Comparison of ENCODE assay signal across 40 cellular contexts in genomic region chr6:73779943-73780342, GRCh38.
"Had no signal": no experiment of that assay in that cellular context is flagged by ENCODE, and none has a peak within 500 bp of the region (broad histone marks: within the 10 kb centered on the region; RNA-seq: fewer than 3 reads in every experiment).

No MANE protein-coding gene starts in this region.

- H3K36me3 ChIP-seq: adrenal gland, brain microvascular endothelial cell, breast epithelium, cardiac muscle cell had no signal

- H3K9me3 Mint-ChIP-seq: activated naive CD4-positive, alpha-beta T cell treated with anti-CD3 and anti-CD28 coated beads for 36 hours; activated naive CD4-positive, alpha-beta T cell treated with anti-CD3 and anti-CD28 coated beads, Interleukin-2, amount 10 ng/mL, durations not matched to agents 7 days and 5 days; activated naive CD4-positive, alpha-beta T cell treated with anti-CD3 and anti-CD28 coated beads, Interleukin-2, amount 50 U/mL, for 24 hours; activated naive CD4-positive, alpha-beta T cell treated with anti-CD3 and anti-CD28 coated beads, Interleukin-2, amount 50 U/mL, for 72 hours; activated naive CD8-positive, alpha-beta T cell treated with anti-CD3 and anti-CD28 coated beads for 36 hours; activated naive CD8-positive, alpha-beta T cell treated with anti-CD3 and anti-CD28 coated beads, Interleukin-2, amount 10 ng/mL, durations not matched to agents 7 days and 5 days; activated naive CD8-positive, alpha-beta T cell treated with anti-CD3 and anti-CD28 coated beads, Interleukin-2, amount 50 U/mL, for 24 hours; activated T-cell treated with anti-CD3 and anti-CD28 coated beads, Interleukin-2, amount 50 U/mL, for 24 hours; activated T-cell treated with anti-CD3 and anti-CD28 coated beads, Interleukin-2, amount 50 U/mL, for 4 hours; activated T-cell treated with anti-CD3 and anti-CD28 coated beads, Interleukin-2, amount 50 U/mL, for 72 hours; activated T-helper 1 cell treated with anti-CD3 and anti-CD28 coated beads, Interleukin-12 subunit alpha, Interleukin-12 subunit beta, Interleukin-2, Interleukin-4 antibody, amounts not matched to agents 30 ng/mL and 10 ng/mL and 1 ng/mL, durations not matched to agents 14 hours and 24 hours and 36 hours; activated T-helper 17 cell treated with anti-CD3 and anti-CD28 coated beads, Interleukin-2, amount 50 U/mL, for 72 hours; activated T-helper 2 cell treated with anti-CD3 and anti-CD28 coated beads, Interferon-gamma antibody, Interleukin-2, Interleukin-4, amounts not matched to agents 10 μg/mL and 5 μg/mL and 100 μg/mL, durations not matched to agents 14 hours and 24 hours and 36 hours; central memory CD8-positive, alpha-beta T cell had no signal

- H3K9me3 ChIP-seq: adrenal gland, ascending aorta, body of pancreas, breast epithelium had no signal

- H3K36me3 Mint-ChIP-seq: activated naive CD4-positive, alpha-beta T cell treated with anti-CD3 and anti-CD28 coated beads, Interleukin-2, amount 50 U/mL, for 24 hours; activated naive CD8-positive, alpha-beta T cell; activated naive CD8-positive, alpha-beta T cell treated with anti-CD3 and anti-CD28 coated beads for 36 hours; activated naive CD8-positive, alpha-beta T cell treated with anti-CD3 and anti-CD28 coated beads, Interleukin-2, amount 10 ng/mL, durations not matched to agents 7 days and 5 days; brain had no signal

- DNase-seq: activated effector memory CD4-positive, alpha-beta T cell treated with anti-CD3 and anti-CD28 coated beads, Interleukin-2, amount 50 U/mL, for 16 hours; activated effector memory CD4-positive, alpha-beta T cell treated with Interleukin-2 at 50 U/mL for 16 hours; activated gamma-delta T cell; activated gamma-delta T cell treated with Interleukin-2 at 50 U/mL for 16 hours; activated naive CD4-positive, alpha-beta T cell; activated naive CD4-positive, alpha-beta T cell treated with anti-CD3 and anti-CD28 coated beads for 36 hours; activated naive CD4-positive, alpha-beta T cell treated with anti-CD3 and anti-CD28 coated beads, Interleukin-2, amount 10 ng/mL, durations not matched to agents 7 days and 5 days; activated naive CD4-positive, alpha-beta T cell treated with anti-CD3 and anti-CD28 coated beads, Interleukin-2, amount 50 U/mL, for 16 hours; activated naive CD4-positive, alpha-beta T cell treated with Interleukin-2 at 50 U/mL for 16 hours; activated naive CD8-positive, alpha-beta T cell treated with anti-CD3 and anti-CD28 coated beads for 36 hours; activated naive CD8-positive, alpha-beta T cell treated with anti-CD3 and anti-CD28 coated beads, Interleukin-2, amount 10 ng/mL, durations not matched to agents 7 days and 5 days; activated naive CD8-positive, alpha-beta T cell treated with anti-CD3 and anti-CD28 coated beads, Interleukin-2, amount 50 U/mL, for 24 hours; activated T-cell treated with anti-CD3 and anti-CD28 coated beads for 4 hours; activated T-cell treated with anti-CD3 and anti-CD28 coated beads, Interleukin-2, amount 50 U/mL, for 1 hour; activated T-cell treated with anti-CD3 and anti-CD28 coated beads, Interleukin-2, amount 50 U/mL, for 24 hours; activated T-cell treated with anti-CD3 and anti-CD28 coated beads, Interleukin-2, amount 50 U/mL, for 4 hours; activated T-cell treated with anti-CD3 and anti-CD28 coated beads, Interleukin-2, amount 50 U/mL, for 48 hours; activated T-cell treated with anti-CD3 and anti-CD28 coated beads, Interleukin-2, amount 50 U/mL, for 72 hours; adrenal gland; amniotic stem cell; amygdala; anterior cingulate cortex; aorta; body of pancreas; brain microvascular endothelial cell; caudate nucleus; central memory CD4-positive, alpha-beta T cell; cerebellar nuclear complex had no signal

- FAIRE-seq: bronchial epithelial cell had no signal

- H3K4me1 Mint-ChIP-seq: activated naive CD4-positive, alpha-beta T cell treated with anti-CD3 and anti-CD28 coated beads, Interleukin-2, amount 10 ng/mL, durations not matched to agents 7 days and 5 days; activated naive CD4-positive, alpha-beta T cell treated with anti-CD3 and anti-CD28 coated beads, Interleukin-2, amount 50 U/mL, for 24 hours; activated naive CD8-positive, alpha-beta T cell treated with anti-CD3 and anti-CD28 coated beads for 36 hours; activated naive CD8-positive, alpha-beta T cell treated with anti-CD3 and anti-CD28 coated beads, Interleukin-2, amount 10 ng/mL, durations not matched to agents 7 days and 5 days; activated naive CD8-positive, alpha-beta T cell treated with anti-CD3 and anti-CD28 coated beads, Interleukin-2, amount 50 U/mL, for 24 hours; activated T-helper 17 cell treated with anti-CD3 and anti-CD28 coated beads, Interleukin-2, amount 50 U/mL, for 72 hours; brain; central memory CD8-positive, alpha-beta T cell had no signal

- H3K27ac Mint-ChIP-seq: activated naive CD4-positive, alpha-beta T cell treated with anti-CD3 and anti-CD28 coated beads for 36 hours; activated naive CD4-positive, alpha-beta T cell treated with anti-CD3 and anti-CD28 coated beads, Interleukin-2, amount 10 ng/mL, durations not matched to agents 7 days and 5 days; activated naive CD4-positive, alpha-beta T cell treated with anti-CD3 and anti-CD28 coated beads, Interleukin-2, amount 50 U/mL, for 24 hours; activated naive CD4-positive, alpha-beta T cell treated with anti-CD3 and anti-CD28 coated beads, Interleukin-2, amount 50 U/mL, for 72 hours; activated naive CD8-positive, alpha-beta T cell; activated naive CD8-positive, alpha-beta T cell treated with anti-CD3 and anti-CD28 coated beads for 36 hours; activated naive CD8-positive, alpha-beta T cell treated with anti-CD3 and anti-CD28 coated beads, Interleukin-2, amount 10 ng/mL, durations not matched to agents 7 days and 5 days; activated naive CD8-positive, alpha-beta T cell treated with anti-CD3 and anti-CD28 coated beads, Interleukin-2, amount 50 U/mL, for 24 hours; activated T-cell treated with anti-CD3 and anti-CD28 coated beads, Interleukin-2, amount 50 U/mL, for 24 hours; activated T-cell treated with anti-CD3 and anti-CD28 coated beads, Interleukin-2, amount 50 U/mL, for 72 hours; activated T-helper 1 cell treated with anti-CD3 and anti-CD28 coated beads, Interleukin-12 subunit alpha, Interleukin-12 subunit beta, Interleukin-2, Interleukin-4 antibody, amounts not matched to agents 30 ng/mL and 10 ng/mL and 1 ng/mL, durations not matched to agents 14 hours and 24 hours and 36 hours; activated T-helper 17 cell treated with anti-CD3 and anti-CD28 coated beads, Interleukin-2, amount 50 U/mL, for 72 hours; activated T-helper 2 cell treated with anti-CD3 and anti-CD28 coated beads, Interferon-gamma antibody, Interleukin-2, Interleukin-4, amounts not matched to agents 10 μg/mL and 5 μg/mL and 100 μg/mL, durations not matched to agents 14 hours and 24 hours and 36 hours; brain had no signal

- H3K27me3 Mint-ChIP-seq: activated naive CD4-positive, alpha-beta T cell treated with anti-CD3 and anti-CD28 coated beads, Interleukin-2, amount 10 ng/mL, durations not matched to agents 7 days and 5 days; activated naive CD4-positive, alpha-beta T cell treated with anti-CD3 and anti-CD28 coated beads, Interleukin-2, amount 50 U/mL, for 24 hours; activated naive CD8-positive, alpha-beta T cell; activated T-cell treated with anti-CD3 and anti-CD28 coated beads, Interleukin-2, amount 50 U/mL, for 24 hours; central memory CD8-positive, alpha-beta T cell had no signal

- H3K4me1 ChIP-seq: adrenal gland, ascending aorta, body of pancreas, breast epithelium had no signal

- ATAC-seq: activated naive CD4-positive, alpha-beta T cell treated with anti-CD3 and anti-CD28 coated beads, Interleukin-2, amount 50 U/mL, for 72 hours; activated naive CD8-positive, alpha-beta T cell treated with anti-CD3 and anti-CD28 coated beads, Interleukin-2, amount 50 U/mL, for 24 hours; activated T-cell treated with anti-CD3 and anti-CD28 coated beads, Interleukin-2, amount 50 U/mL, for 4 hours; activated T-cell treated with anti-CD3 and anti-CD28 coated beads, Interleukin-2, amount 50 U/mL, for 72 hours; activated T-helper 17 cell treated with anti-CD3 and anti-CD28 coated beads, Interleukin-2, amount 50 U/mL, for 72 hours; body of pancreas had no signal

- H3K27ac ChIP-seq: adrenal gland, ascending aorta, body of pancreas, brain microvascular endothelial cell, breast epithelium, cardiac muscle cell had no signal

- H3K4me3 Mint-ChIP-seq: activated naive CD4-positive, alpha-beta T cell treated with anti-CD3 and anti-CD28 coated beads for 36 hours; activated naive CD4-positive, alpha-beta T cell treated with anti-CD3 and anti-CD28 coated beads, Interleukin-2, amount 10 ng/mL, durations not matched to agents 7 days and 5 days; activated naive CD4-positive, alpha-beta T cell treated with anti-CD3 and anti-CD28 coated beads, Interleukin-2, amount 50 U/mL, for 24 hours; activated naive CD8-positive, alpha-beta T cell; activated naive CD8-positive, alpha-beta T cell treated with anti-CD3 and anti-CD28 coated beads for 36 hours; activated naive CD8-positive, alpha-beta T cell treated with anti-CD3 and anti-CD28 coated beads, Interleukin-2, amount 10 ng/mL, durations not matched to agents 7 days and 5 days; activated naive CD8-positive, alpha-beta T cell treated with anti-CD3 and anti-CD28 coated beads, Interleukin-2, amount 50 U/mL, for 24 hours; activated T-cell treated with anti-CD3 and anti-CD28 coated beads, Interleukin-2, amount 50 U/mL, for 24 hours; activated T-cell treated with anti-CD3 and anti-CD28 coated beads, Interleukin-2, amount 50 U/mL, for 4 hours; activated T-cell treated with anti-CD3 and anti-CD28 coated beads, Interleukin-2, amount 50 U/mL, for 72 hours; activated T-helper 1 cell treated with anti-CD3 and anti-CD28 coated beads, Interleukin-12 subunit alpha, Interleukin-12 subunit beta, Interleukin-2, Interleukin-4 antibody, amounts not matched to agents 30 ng/mL and 10 ng/mL and 1 ng/mL, durations not matched to agents 14 hours and 24 hours and 36 hours; activated T-helper 17 cell treated with anti-CD3 and anti-CD28 coated beads, Interleukin-2, amount 50 U/mL, for 72 hours; brain; central memory CD8-positive, alpha-beta T cell had no signal

- H3K4me3 ChIP-seq: adrenal gland, ascending aorta, body of pancreas, breast epithelium, cardiac muscle cell had no signal

- H3K27me3 ChIP-seq: adrenal gland, ascending aorta, body of pancreas, brain microvascular endothelial cell, breast epithelium, cardiac muscle cell had no signal
